Comparison of ENCODE assay signal across 9 cellular contexts in genomic region chr15:69668963-69669362, GRCh38.
A peak's percentile ranks its signal among the peaks of the same experiment; 100 is the strongest.
DNase-seq lines count a peak whose midpoint lies in the region; ATAC-seq and TF ChIP-seq lines count a peak whose summit lies in the region.
"Had no signal": no experiment of that assay in that cellular context is flagged by ENCODE, and none has a peak within 500 bp of the region (broad histone marks: within the 10 kb centered on the region; RNA-seq: fewer than 3 reads in every experiment).

No MANE protein-coding gene starts in this region.

- H3K27me3 ChIP-seq in suprapubic skin, result peaks cover 3% of the 10 kb centered on the region
- H3K27me3 ChIP-seq: body of pancreas had no signal

- ATAC-seq in HG03045 (IDR thresholded peaks at IDR 0.05; ENCODE audit: unreplicated experiment), result peak; percentile 57
- peak; percentile 81 for ATAC-seq in stimulated activated memory B cell treated with anti-CD40 and anti-IgM and Interleukin-4, amounts not matched to agents 10 μg/mL and 1 μg/mL and 100 μg/mL, for 72 hours
- ATAC-seq: body of pancreas had no signal

- WGBS in suprapubic skin, result 58% methylated on average over 4 of the region's 4 CpGs

- no peak overlapping the region for H3K4me3 Mint-ChIP-seq in activated CD4-positive, alpha-beta memory T cell treated with anti-CD3 and anti-CD28 coated beads for 36 hours
- H3K4me3 Mint-ChIP-seq in stimulated activated memory B cell treated with anti-CD40 and anti-IgM and Interleukin-4, amounts not matched to agents 10 μg/mL and 1 μg/mL and 100 μg/mL, for 72 hours, result peak overlapping the region; percentile 38

- peaks cover 27% of the 10 kb centered on the region for H3K4me1 ChIP-seq in suprapubic skin
- H3K4me1 ChIP-seq: body of pancreas had no signal

- no peak for TF ChIP-seq CTCF in suprapubic skin (IDR thresholded peaks at IDR 0.05)

- no peak for TF ChIP-seq EP300 in suprapubic skin (IDR thresholded peaks at IDR 0.05)

- H3K4me1 Mint-ChIP-seq in activated CD4-positive, alpha-beta memory T cell treated with anti-CD3 and anti-CD28 coated beads for 36 hours (ENCODE audit: low read depth), result peaks cover 26% of the 10 kb centered on the region
- H3K4me1 Mint-ChIP-seq in stimulated activated memory B cell treated with anti-CD40 and anti-IgM and Interleukin-4, amounts not matched to agents 10 μg/mL and 1 μg/mL and 100 μg/mL, for 72 hours, result peaks cover 53% of the 10 kb centered on the region

- no peaks in the 10 kb centered on the region for H3K36me3 ChIP-seq in suprapubic skin

- no peak for TF ChIP-seq POLR2A in suprapubic skin (IDR thresholded peaks at IDR 0.05)

- H3K27ac Mint-ChIP-seq in activated CD4-positive, alpha-beta memory T cell treated with anti-CD3 and anti-CD28 coated beads for 36 hours, result no peak overlapping the region
- H3K27ac Mint-ChIP-seq in stimulated activated memory B cell treated with anti-CD40 and anti-IgM and Interleukin-4, amounts not matched to agents 10 μg/mL and 1 μg/mL and 100 μg/mL, for 72 hours, result peak overlapping the region; percentile 74

- DNase-seq in activated CD8-positive, alpha-beta memory T cell treated with anti-CD3 and anti-CD28 coated beads for 24 hours, result peak; percentile 64
- DNase-seq in activated CD8-positive, alpha-beta memory T cell treated with anti-CD3 and anti-CD28 coated beads, Interleukin-2, amount 50 U/mL, for 48 hours, result no peak
- DNase-seq in activated CD4-positive, alpha-beta memory T cell treated with anti-CD3 and anti-CD28 coated beads for 36 hours, result peak; percentile 47
- no peak for DNase-seq in suprapubic skin (ENCODE audit: low spot score in 2 of 2)
- no peak for DNase-seq in NCI-H446 treated with DMSO at 0.1 percent for 48 hours (lab: John Stamatoyannopoulos, UW)
- no peak for DNase-seq in Ammon's horn (ENCODE audit: low spot score)

- no peaks in the 10 kb centered on the region for H3K9me3 ChIP-seq in suprapubic skin
- H3K9me3 ChIP-seq: body of pancreas had no signal

- no peak overlapping the region for H3K27ac ChIP-seq in suprapubic skin
- H3K27ac ChIP-seq: body of pancreas had no signal

- POLR2A ChIA-PET in activated CD4-positive, alpha-beta memory T cell treated with anti-CD3 and anti-CD28 coated beads for 36 hours (lab: Charles Lee), result interaction anchor here (1.9 kb wide), 1 partner anchor 10 kb away, joined by 4 read pairs; no protein-coding TSS in a partner anchor

- H3K36me3 Mint-ChIP-seq in activated CD4-positive, alpha-beta memory T cell treated with anti-CD3 and anti-CD28 coated beads for 36 hours, result no peaks in the 10 kb centered on the region
- no peaks in the 10 kb centered on the region for H3K36me3 Mint-ChIP-seq in stimulated activated memory B cell treated with anti-CD40 and anti-IgM and Interleukin-4, amounts not matched to agents 10 μg/mL and 1 μg/mL and 100 μg/mL, for 72 hours

- H3K27me3 Mint-ChIP-seq in activated CD4-positive, alpha-beta memory T cell treated with anti-CD3 and anti-CD28 coated beads for 36 hours, result no peaks in the 10 kb centered on the region
- no peaks in the 10 kb centered on the region for H3K27me3 Mint-ChIP-seq in stimulated activated memory B cell treated with anti-CD40 and anti-IgM and Interleukin-4, amounts not matched to agents 10 μg/mL and 1 μg/mL and 100 μg/mL, for 72 hours

- no peak overlapping the region for H3K4me3 ChIP-seq in suprapubic skin
- H3K4me3 ChIP-seq: body of pancreas had no signal

- intact Hi-C loops in activated CD4-positive, alpha-beta memory T cell treated with anti-CD3 and anti-CD28 coated beads for 36 hours (cut with micrococcal nuclease), result loop anchor here (1.0 kb wide), 1 partner anchor 11 kb away; no protein-coding TSS in a partner anchor

- no peaks in the 10 kb centered on the region for H3K9me3 Mint-ChIP-seq in activated CD4-positive, alpha-beta memory T cell treated with anti-CD3 and anti-CD28 coated beads for 36 hours
- no peaks in the 10 kb centered on the region for H3K9me3 Mint-ChIP-seq in stimulated activated memory B cell treated with anti-CD40 and anti-IgM and Interleukin-4, amounts not matched to agents 10 μg/mL and 1 μg/mL and 100 μg/mL, for 72 hours

- CTCF ChIA-PET in activated CD4-positive, alpha-beta memory T cell treated with anti-CD3 and anti-CD28 coated beads for 36 hours (lab: Charles Lee), result interaction anchor here (1.0 kb wide), 1 partner anchor 65 kb away, joined by 3 read pairs; no protein-coding TSS in a partner anchor

Comparison
In these comparisons a context has a peak if more than half of its experiments do, and no peak if none do; other contexts are left out.
1. DNase-seq: peak in activated CD8-positive, alpha-beta memory T cell treated with anti-CD3 and anti-CD28 coated beads for 24 hours (single experiment) and activated CD4-positive, alpha-beta memory T cell treated with anti-CD3 and anti-CD28 coated beads for 36 hours (single experiment); none in activated CD8-positive, alpha-beta memory T cell treated with anti-CD3 and anti-CD28 coated beads, Interleukin-2, amount 50 U/mL, for 48 hours (single experiment), suprapubic skin (0 of 2), NCI-H446 treated with DMSO at 0.1 percent for 48 hours (single experiment) and Ammon's horn (single experiment).